Comparison of ENCODE assay signal across 9 cellular contexts in genomic region chr13:44758595-44759221, GRCh38.
DNase-seq lines count a peak whose midpoint lies in the region; ATAC-seq and TF ChIP-seq lines count a peak whose summit lies in the region.
"Had no signal": no experiment of that assay in that cellular context is flagged by ENCODE, and none has a peak within 500 bp of the region (broad histone marks: within the 10 kb centered on the region; RNA-seq: fewer than 3 reads in every experiment).

No MANE protein-coding gene starts in this region.

- H3K9me3 Mint-ChIP-seq in glutamatergic neuron (ENCODE audit: unreplicated experiment) = no peaks in the 10 kb centered on the region

- no peak overlapping the region for H3K27ac Mint-ChIP-seq in glutamatergic neuron (ENCODE audit: unreplicated experiment)

- H3K9me3 ChIP-seq in PC-3 (ENCODE audit: low read length) = no peaks in the 10 kb centered on the region
- H3K9me3 ChIP-seq in fibroblast of lung (ENCODE audit: control insufficient read depth, insufficient read depth, low read depth, low read length) = no peaks in the 10 kb centered on the region

- no peaks in the 10 kb centered on the region for H3K36me3 ChIP-seq in PC-3 (ENCODE audit: low read depth, low read length)
- H3K36me3 ChIP-seq in fibroblast of lung (ENCODE audit: control insufficient read depth, insufficient read depth, low read length) = no peaks in the 10 kb centered on the region
- H3K36me3 ChIP-seq: cardiac muscle cell had no signal

- peak overlapping the region; percentile 75 for H3K4me2 ChIP-seq in PC-3 (ENCODE audit: low read length)
- peak overlapping the region; percentile 73 for H3K4me2 ChIP-seq in fibroblast of lung (ENCODE audit: extremely low read depth, insufficient read depth, low read length)

- no peaks in the 10 kb centered on the region for H3K36me3 Mint-ChIP-seq in glutamatergic neuron (ENCODE audit: unreplicated experiment)

- H3K27me3 ChIP-seq in PC-3 (ENCODE audit: low read length) (no peaks in the 10 kb centered on the region), fibroblast of lung (ENCODE audit: control insufficient read depth, insufficient read depth, low read length) (no peaks in the 10 kb centered on the region)
- H3K27me3 ChIP-seq: cardiac muscle cell had no signal

- H3K9me2 ChIP-seq in PC-3 (replicated peaks; ENCODE audit: low read length) = no peaks in the 10 kb centered on the region

- CTCF ChIA-PET in PC-3 (lab: Charles Lee) = no interaction called here

- TF ChIP-seq CTCF in PC-3 (conservative IDR thresholded peaks at IDR 0.05; ENCODE audit: low read depth, low read length) = no peak
- no peak for TF ChIP-seq CTCF in fibroblast of lung (conservative IDR thresholded peaks at IDR 0.05 in 1 of 2, IDR thresholded peaks at IDR 0.05 in 1 of 2; ENCODE audit: low read depth in 1 of 2, low read length in 2 of 2)
- no peak for TF ChIP-seq CTCF in glutamatergic neuron (IDR thresholded peaks at IDR 0.05; ENCODE audit: partially characterized antibody, unreplicated experiment)

- H3K27ac ChIP-seq in PC-3 (ENCODE audit: low read length) (peak overlapping the region; percentile 94), fibroblast of lung (ENCODE audit: insufficient read depth, low read length) (peak overlapping the region; percentile 73)
- H3K27ac ChIP-seq: cardiac muscle cell had no signal

- BruUV-seq in PC-3 (replicated peaks; lab: Mats Ljungman, UMichigan) = TSS peak; percentile 55

- H3K4me3 ChIP-seq in PC-3 (ENCODE audit: low read length) (peak overlapping the region; percentile 32; the same call in 1 of the 2 replicates), fibroblast of lung (replicated peaks in 1 of 4; ENCODE audit: control extremely low read depth in 1 of 4, insufficient read depth in 1 of 4, low read depth in 3 of 4, low read length in 4 of 4) (no peak overlapping the region)
- H3K4me3 ChIP-seq: cardiac muscle cell had no signal

- H2AFZ ChIP-seq in PC-3 (ENCODE audit: low read length) (peak overlapping the region; percentile 44; the same call in 1 of the 2 replicates), fibroblast of lung (ENCODE audit: low read length) (peak overlapping the region; percentile 61)

- H3K79me2 ChIP-seq in PC-3 (ENCODE audit: low read length) = no peaks in the 10 kb centered on the region
- H3K79me2 ChIP-seq in fibroblast of lung (ENCODE audit: control insufficient read depth, insufficient read depth, low read length) = no peaks in the 10 kb centered on the region

- H4K20me1 ChIP-seq in PC-3 (ENCODE audit: low read length) (no peaks in the 10 kb centered on the region), fibroblast of lung (ENCODE audit: control insufficient read depth, extremely low read depth, insufficient read depth, low read length) (no peaks in the 10 kb centered on the region)

- H3K4me1 ChIP-seq in PC-3 (ENCODE audit: insufficient read depth, low read length) (peaks cover 45% of the 10 kb centered on the region), fibroblast of lung (ENCODE audit: control insufficient read depth, extremely low read depth, insufficient read depth, low read length) (peaks cover 3% of the 10 kb centered on the region)

- POLR2A ChIA-PET in PC-3 (lab: Charles Lee; ENCODE audit: unreplicated experiment) = interaction anchor here (0.5 kb wide), 1 partner anchor 714 kb away, joined by 5 read pairs; no protein-coding TSS in a partner anchor

- H3K27me3 Mint-ChIP-seq in glutamatergic neuron (ENCODE audit: unreplicated experiment) = no peaks in the 10 kb centered on the region

- ATAC-seq in PC-3 (peak; percentile 97), GM21447 (IDR thresholded peaks at IDR 0.05; ENCODE audit: unreplicated experiment) (no peak), GM18868 (IDR thresholded peaks at IDR 0.05; ENCODE audit: unreplicated experiment) (no peak)

- H3K4me1 Mint-ChIP-seq in glutamatergic neuron (ENCODE audit: low read depth, unreplicated experiment) = peaks cover 4% of the 10 kb centered on the region

- peak overlapping the region; percentile 59 for H3K9ac ChIP-seq in PC-3 (ENCODE audit: low read length)
- no peak overlapping the region for H3K9ac ChIP-seq in fibroblast of lung (ENCODE audit: insufficient read depth, low read length)

- DNase-seq in SIG-M5 treated with dmso at 0.1 percent for 504 hours (lab: John Stamatoyannopoulos, UW; ENCODE audit: unreplicated experiment) = peak; percentile 13
- DNase-seq in SIG-M5 (lab: John Stamatoyannopoulos, UW) = no peak
- DNase-seq in PC-3 = peak; percentile 88
- peak; percentile 84 to 98 for DNase-seq in fibroblast of lung (ENCODE audit: low read depth in 2 of 2)
- peak; percentile 57 for DNase-seq in smooth muscle cell of the brain vasculature (ENCODE audit: low read depth, low spot score)
- DNase-seq in glutamatergic neuron = no peak

- H3F3A ChIP-seq in PC-3 (ENCODE audit: low read length, unreplicated experiment) = peaks cover 11% of the 10 kb centered on the region

- H3K4me3 Mint-ChIP-seq in glutamatergic neuron (ENCODE audit: unreplicated experiment) = no peak overlapping the region

- intact Hi-C loops in PC-3 (cut with micrococcal nuclease) = loop anchor here (1.0 to 5.0 kb wide), 4 partner anchors 38 to 181 kb away; partner anchors contain the start of gene TSC22D1

Comparison
In these comparisons a context has a peak if more than half of its experiments do, and no peak if none do; other contexts are left out.
1. DNase-seq: peak in SIG-M5 treated with dmso at 0.1 percent for 504 hours (single experiment), PC-3 (single experiment), fibroblast of lung (2 of 2) and smooth muscle cell of the brain vasculature (single experiment); none in SIG-M5 (single experiment) and glutamatergic neuron (single experiment).